ENCODE assay signal across 12 cellular contexts in the genomic region with DNA sequence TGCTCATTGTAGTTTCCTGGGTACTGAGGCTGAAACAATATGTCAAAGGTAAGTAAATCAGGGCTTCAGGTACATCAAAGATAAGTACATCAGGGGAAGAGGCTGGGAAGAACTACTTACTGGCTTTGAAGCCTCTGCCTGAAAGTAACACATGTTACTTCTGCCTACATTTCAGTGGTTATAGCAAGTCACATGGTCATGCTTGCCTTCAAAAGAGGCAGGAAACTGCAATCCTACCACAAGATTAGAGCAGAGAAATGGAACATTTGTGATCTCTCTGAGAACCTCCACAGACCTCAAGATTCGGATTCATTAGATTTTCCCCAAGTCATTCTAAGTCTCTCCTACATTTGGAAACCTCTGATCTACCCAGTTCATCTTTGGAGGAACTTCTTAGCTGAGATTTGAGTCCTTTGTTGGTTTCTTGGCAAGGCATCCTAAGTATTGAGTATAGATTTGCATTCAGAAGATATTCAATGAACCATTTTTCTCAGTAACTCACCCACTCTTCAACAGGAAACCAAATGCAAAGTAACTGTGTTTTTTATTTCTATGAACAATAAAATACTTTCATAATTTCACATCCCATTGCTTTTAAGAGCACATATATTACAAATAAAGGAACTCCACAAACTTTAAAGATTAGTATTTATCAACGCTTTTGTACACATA. TPM values are rescaled to one million over a fixed set of nuclear protein-coding genes. Genes with fewer than 3 reads are reported as not detected.
A peak's percentile ranks its signal among the peaks of the same experiment; 100 is the strongest.
DNase-seq lines count a peak whose midpoint lies in the region; ATAC-seq, FAIRE-seq and TF ChIP-seq lines count a peak whose summit lies in the region.
"Had no signal": no experiment of that assay in that cellular context is flagged by ENCODE, and none has a peak within 500 bp of the region (broad histone marks: within the 10 kb centered on the region; RNA-seq: fewer than 3 reads in every experiment).

No MANE protein-coding gene starts in this region.

- H3K36me3 Mint-ChIP-seq in activated naive CD8-positive, alpha-beta T cell treated with anti-CD3 and anti-CD28 coated beads for 36 hours: peaks cover 92% of the 10 kb centered on the region

- peak overlapping the region; percentile 73 for H3K27ac Mint-ChIP-seq in activated naive CD8-positive, alpha-beta T cell treated with anti-CD3 and anti-CD28 coated beads for 36 hours

- H3K4me1 ChIP-seq in kidney (ENCODE audit: control insufficient read depth in 1 of 2, insufficient read depth in 1 of 2, low read depth in 1 of 2, low read length in 2 of 2) (no peaks in the 10 kb centered on the region), small intestine (ENCODE audit: control insufficient read depth in 2 of 2, insufficient read depth in 1 of 2, low read depth in 1 of 2, low read length in 1 of 2) (no peaks in the 10 kb centered on the region)

- 80 to 91% (median 87%) methylated on average over 2 of the region's 2 CpGs for WGBS in small intestine, 3 donors

- no peak for DNase-seq in GM18507 (ENCODE audit: extremely low spot score, insufficient read length, low read depth)
- peak; percentile 17 for DNase-seq in GM20000 (ENCODE audit: low spot score)
- DNase-seq in activated naive CD8-positive, alpha-beta T cell treated with anti-CD3 and anti-CD28 coated beads for 36 hours: no peak
- no peak for DNase-seq in kidney
- DNase-seq in small intestine: no peak
- DNase-seq in activated CD8-positive, alpha-beta memory T cell treated with anti-CD3 and anti-CD28 coated beads, Interleukin-2, amount 50 U/mL, for 48 hours: no peak
- no peak for DNase-seq in NCI-H1436 treated with DMSO at 0.1 percent for 48 hours (lab: John Stamatoyannopoulos, UW)
- DNase-seq: foreskin fibroblast had no signal

- H3K4me1 Mint-ChIP-seq in activated naive CD8-positive, alpha-beta T cell treated with anti-CD3 and anti-CD28 coated beads for 36 hours: peaks cover 31% of the 10 kb centered on the region

- no peak overlapping the region for H3K4me3 ChIP-seq in kidney (ENCODE audit: low read length in 2 of 2)
- H3K4me3 ChIP-seq in small intestine (ENCODE audit: low read depth in 1 of 2, low read length in 2 of 2): no peak overlapping the region

- intact Hi-C loops in kidney (cut with DNase I): no loop called here

- H3K9ac ChIP-seq in kidney (ENCODE audit: low read length in 2 of 2): no peak overlapping the region

- H3K36me3 ChIP-seq in kidney (ENCODE audit: control insufficient read depth in 1 of 2, insufficient read depth in 2 of 2, low read length in 2 of 2) (no peaks in the 10 kb centered on the region), small intestine (ENCODE audit: control insufficient read depth in 2 of 2, insufficient read depth in 2 of 2, low read length in 2 of 2) (peaks cover 0 to 3% of the 10 kb centered on the region in 2 donors)

- H3K4me3 Mint-ChIP-seq in activated naive CD8-positive, alpha-beta T cell treated with anti-CD3 and anti-CD28 coated beads for 36 hours: no peak overlapping the region

- H3K27me3 ChIP-seq in small intestine (ENCODE audit: control insufficient read depth in 2 of 2, insufficient read depth in 2 of 2, low read length in 2 of 2): no peaks in the 10 kb centered on the region

- no peak overlapping the region for H3K27ac ChIP-seq in kidney (ENCODE audit: low read depth in 2 of 2, low read length in 2 of 2)
- no peak overlapping the region for H3K27ac ChIP-seq in small intestine (ENCODE audit: low read depth in 1 of 2, low read length in 1 of 2)

- H3K9me3 Mint-ChIP-seq in activated naive CD8-positive, alpha-beta T cell treated with anti-CD3 and anti-CD28 coated beads for 36 hours: peaks cover 14% of the 10 kb centered on the region

- ATAC-seq in HG03159 (IDR thresholded peaks at IDR 0.05; ENCODE audit: unreplicated experiment): peak; percentile 63
- ATAC-seq: Panc1 had no signal

- TF ChIP-seq CTCF in GM20000 (IDR thresholded peaks at IDR 0.05; ENCODE audit: extremely low read depth, missing control alignments) (no peak), kidney (IDR thresholded peaks at IDR 0.05; ENCODE audit: borderline replicate concordance, extremely low read depth, insufficient read depth) (no peak)

- FAIRE-seq in GM18507 (lab: Jason Lieb, UNC) (peak; percentile 39), kidney (lab: Jason Lieb, UNC) (no peak), small intestine (lab: Jason Lieb, UNC) (no peak)

- no peaks in the 10 kb centered on the region for H3K9me3 ChIP-seq in kidney (ENCODE audit: control insufficient read depth in 1 of 2, low read length in 2 of 2)
- no peaks in the 10 kb centered on the region for H3K9me3 ChIP-seq in small intestine (ENCODE audit: control insufficient read depth, low read depth)

- H3K27me3 Mint-ChIP-seq in activated naive CD8-positive, alpha-beta T cell treated with anti-CD3 and anti-CD28 coated beads for 36 hours: no peaks in the 10 kb centered on the region

RNA-seq across cellular contexts. Expression of gene CCDC195, which starts 48.5 kb away (rescaled TPM):
- not detected for total RNA-seq in activated naive CD8-positive, alpha-beta T cell treated with anti-CD3 and anti-CD28 coated beads for 36 hours
- total RNA-seq in kidney: not detected
- polyA plus RNA-seq in kidney (ENCODE audit: insufficient read depth, low read depth, low replicate concordance) (not detected), small intestine (not detected)
- total RNA-seq: MCF 10A, subcutaneous adipose tissue had no signal
